Comparison of ENCODE assay signal across 8 cellular contexts in the genomic region with DNA sequence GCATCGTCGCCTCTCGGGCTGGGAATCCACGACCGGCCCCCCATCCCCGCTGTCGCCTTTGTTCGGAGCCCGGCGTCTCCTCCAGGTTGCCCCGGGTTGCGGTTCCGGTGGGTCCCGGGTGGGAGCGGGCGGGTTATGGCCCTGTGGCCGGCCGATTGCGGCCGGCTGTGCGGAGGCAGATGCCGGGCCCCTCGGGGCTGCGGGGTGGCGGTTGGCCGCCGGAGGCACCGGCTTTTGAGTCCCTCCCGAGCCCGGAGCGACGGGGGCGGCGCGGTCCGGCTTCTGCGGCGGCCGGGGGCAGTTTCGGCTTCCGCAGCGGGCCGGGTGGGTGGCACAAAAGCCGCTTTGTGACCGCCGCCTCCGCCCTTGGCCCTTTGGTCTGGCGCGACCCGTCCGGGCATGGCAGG. TPM values are rescaled to one million over a fixed set of nuclear protein-coding genes. Genes with fewer than 3 reads are reported as not detected.
A peak's percentile ranks its signal among the peaks of the same experiment; 100 is the strongest.
DNase-seq lines count a peak whose midpoint lies in the region; ATAC-seq, FAIRE-seq and TF ChIP-seq lines count a peak whose summit lies in the region.

No MANE protein-coding gene starts in this region.

- H3K9me3 Mint-ChIP-seq in endothelial cell (ENCODE audit: unreplicated experiment), result no peaks in the 10 kb centered on the region
- H3K9me3 Mint-ChIP-seq in naive thymus-derived CD4-positive, alpha-beta T cell, result peaks cover 0 to 5% (median 0%) of the 10 kb centered on the region in 11 donors

- H3K79me2 ChIP-seq in OCI-LY1 (ENCODE audit: insufficient read depth, low read length), result peaks cover 33% of the 10 kb centered on the region

- H2AFZ ChIP-seq in OCI-LY1 (ENCODE audit: low read length), result no peak overlapping the region

- peak overlapping the region; percentile 89; the same call in 1 of the 2 replicates for H3K4me2 ChIP-seq in OCI-LY1 (ENCODE audit: low read length)

- H3K27me3 ChIP-seq in BJ (ENCODE audit: control insufficient read depth, insufficient read depth, low read length), result peaks cover 4% of the 10 kb centered on the region
- no peaks in the 10 kb centered on the region for H3K27me3 ChIP-seq in OCI-LY1 (ENCODE audit: insufficient read depth, low read length)
- H3K27me3 ChIP-seq in naive thymus-derived CD4-positive, alpha-beta T cell (ENCODE audit: control insufficient read depth in 2 of 2, insufficient read depth in 2 of 2, low read length in 2 of 2), result no peaks in the 10 kb centered on the region

- peaks cover 2% of the 10 kb centered on the region; the same call in 1 of the 2 replicates for H3K36me3 ChIP-seq in BJ (ENCODE audit: control insufficient read depth, insufficient read depth, low read length)
- H3K36me3 ChIP-seq in OCI-LY1 (ENCODE audit: insufficient read depth, low read length), result peaks cover 33% of the 10 kb centered on the region
- H3K36me3 ChIP-seq in naive thymus-derived CD4-positive, alpha-beta T cell (ENCODE audit: control insufficient read depth in 2 of 3, insufficient read depth in 3 of 3, low read length in 3 of 3), result peaks cover 4 to 18% (median 5%) of the 10 kb centered on the region in 3 experiments

- DNase-seq in BJ (ENCODE audit: low read depth) (no peak), GM20000 (ENCODE audit: low spot score) (peak; percentile 30), endothelial cell (ENCODE audit: low spot score) (no peak), RCC 7860 (ENCODE audit: low spot score) (no peak), UCSD-AML1 (lab: John Stamatoyannopoulos, UW; ENCODE audit: unreplicated experiment) (no peak)
- no peak for DNase-seq in naive thymus-derived CD4-positive, alpha-beta T cell

- peaks cover 10% of the 10 kb centered on the region for H3K36me3 Mint-ChIP-seq in endothelial cell (ENCODE audit: low read depth, unreplicated experiment)
- H3K36me3 Mint-ChIP-seq in naive thymus-derived CD4-positive, alpha-beta T cell, result peaks cover 0 to 19% (median 10%) of the 10 kb centered on the region in 5 donors

- CTCF ChIA-PET in BJ (lab: Yijun Ruan, JAX), result interaction anchor here (1.2 to 2.5 kb wide), 4 partner anchors 8 to 220 kb away, joined by 3 to 8 read pairs (median 5); no protein-coding TSS in a partner anchor
- CTCF ChIA-PET in naive thymus-derived CD4-positive, alpha-beta T cell (lab: Charles Lee), result interaction anchor here (0.9 to 2.1 kb wide), 3 partner anchors 11 to 192 kb away, joined by 4 to 15 read pairs (median 4); a partner anchor contains a TSS

- intact Hi-C loops in naive thymus-derived CD4-positive, alpha-beta T cell (cut with micrococcal nuclease), result loop anchor here (1.0 to 5.0 kb wide), 7 partner anchors 26 to 220 kb away; a partner anchor contains a TSS

- H3K27me3 Mint-ChIP-seq in endothelial cell (ENCODE audit: unreplicated experiment), result peaks cover 18% of the 10 kb centered on the region
- H3K27me3 Mint-ChIP-seq in naive thymus-derived CD4-positive, alpha-beta T cell, result no peaks in the 10 kb centered on the region

- peak overlapping the region; percentile 88 for H3K4me3 Mint-ChIP-seq in endothelial cell (ENCODE audit: unreplicated experiment)
- peak overlapping the region; percentile 87 to 96 (median 94) for H3K4me3 Mint-ChIP-seq in naive thymus-derived CD4-positive, alpha-beta T cell

- H3K9me3 ChIP-seq in OCI-LY1 (ENCODE audit: low read length), result no peaks in the 10 kb centered on the region
- no peaks in the 10 kb centered on the region for H3K9me3 ChIP-seq in naive thymus-derived CD4-positive, alpha-beta T cell (ENCODE audit: control insufficient read depth in 2 of 3, low read length in 3 of 3)

- peak overlapping the region; percentile 81 for H3K27ac Mint-ChIP-seq in endothelial cell (ENCODE audit: unreplicated experiment)
- peak overlapping the region; percentile 89 to 100 (median 98) for H3K27ac Mint-ChIP-seq in naive thymus-derived CD4-positive, alpha-beta T cell

- peak overlapping the region; percentile 89 for H3K27ac ChIP-seq in OCI-LY1 (ENCODE audit: low read depth, low read length, poor library complexity, severe bottlenecking)
- H3K27ac ChIP-seq in naive thymus-derived CD4-positive, alpha-beta T cell (ENCODE audit: low read depth, low read length), result peak overlapping the region; percentile 97

- H3K4me1 ChIP-seq in OCI-LY1 (ENCODE audit: insufficient read depth, low read length, severe bottlenecking), result peaks cover 22% of the 10 kb centered on the region
- peaks cover 10 to 16% of the 10 kb centered on the region in 2 donors for H3K4me1 ChIP-seq in naive thymus-derived CD4-positive, alpha-beta T cell (ENCODE audit: control insufficient read depth in 2 of 2, insufficient read depth in 2 of 2, low read length in 2 of 2)

- H3K4me3 ChIP-seq in BJ (ENCODE audit: low read depth, low read length) (peak overlapping the region; percentile 96), OCI-LY1 (ENCODE audit: low read depth, low read length, poor library complexity, severe bottlenecking) (peak overlapping the region; percentile 78)
- H3K4me3 ChIP-seq in naive thymus-derived CD4-positive, alpha-beta T cell (ENCODE audit: low read length), result peak overlapping the region; percentile 81

- no peaks in the 10 kb centered on the region for H3K9me2 ChIP-seq in OCI-LY1 (ENCODE audit: low read depth, low read length)

- H3F3A ChIP-seq in OCI-LY1 (ENCODE audit: insufficient read depth, low read length), result no peaks in the 10 kb centered on the region

- FAIRE-seq in RCC 7860 (lab: Jason Lieb, UNC), result no peak

- TF ChIP-seq CTCF in BJ (IDR thresholded peaks at IDR 0.05; ENCODE audit: insufficient read depth, low read depth, low read length), result no peak
- TF ChIP-seq CTCF in GM20000 (IDR thresholded peaks at IDR 0.05; ENCODE audit: extremely low read depth, missing control alignments), result no peak
- no peak for TF ChIP-seq CTCF in OCI-LY1 (IDR thresholded peaks at IDR 0.05; ENCODE audit: low read length)
- TF ChIP-seq CTCF in endothelial cell (IDR thresholded peaks at IDR 0.05; ENCODE audit: unreplicated experiment), result no peak

- H3K9ac ChIP-seq in OCI-LY1 (ENCODE audit: low read length), result peak overlapping the region; percentile 83

- POLR2A ChIA-PET in BJ (lab: Charles Lee), result no interaction called here
- POLR2A ChIA-PET in naive thymus-derived CD4-positive, alpha-beta T cell (lab: Charles Lee), result interaction anchor here (0.9 to 2.5 kb wide), 6 partner anchors 26 to 103 kb away, joined by 3 to 35 read pairs (median 4); a partner anchor contains a TSS

- H4K20me1 ChIP-seq in OCI-LY1 (ENCODE audit: insufficient read depth, low read length), result no peaks in the 10 kb centered on the region

- peaks cover 15% of the 10 kb centered on the region for H3K4me1 Mint-ChIP-seq in endothelial cell (ENCODE audit: unreplicated experiment)
- H3K4me1 Mint-ChIP-seq in naive thymus-derived CD4-positive, alpha-beta T cell, result peaks cover 21 to 51% (median 42%) of the 10 kb centered on the region in 7 donors

- ATAC-seq in naive thymus-derived CD4-positive, alpha-beta T cell, result no peak
- ATAC-seq in HG03095 (IDR thresholded peaks at IDR 0.05; ENCODE audit: unreplicated experiment), result no peak

RNA-seq across cellular contexts. Expression of a gene that starts 0.5 kb away (rescaled TPM):
- polyA plus RNA-seq in BJ (2011; rRNA removed), result 4.4 and 15.7 TPM in 2 replicates
- 7.1 and 17.5 TPM in 2 replicates for polyA minus RNA-seq in BJ (2011; rRNA and poly(A)+ RNA removed)
- total RNA-seq in endothelial cell (ENCODE audit: unreplicated experiment), result 58.6 TPM
- total RNA-seq in naive thymus-derived CD4-positive, alpha-beta T cell, result 100 to 1,000 TPM in 2 of 5 experiments, 10 to 100 TPM in 3; 26.4 to 165 (median 73.8) TPM
- 10 to 100 TPM; 37.9 to 47.5 TPM for polyA plus RNA-seq in naive thymus-derived CD4-positive, alpha-beta T cell
